ENCODE assay signal across 12 cellular contexts in genomic region chr4:76703676-76704075, GRCh38.
DNase-seq lines count a peak whose midpoint lies in the region; ATAC-seq, FAIRE-seq and TF ChIP-seq lines count a peak whose summit lies in the region.
"Had no signal": no experiment of that assay in that cellular context is flagged by ENCODE, and none has a peak within 500 bp of the region (broad histone marks: within the 10 kb centered on the region; RNA-seq: fewer than 3 reads in every experiment).

No MANE protein-coding gene starts in this region.

- peak overlapping the region; percentile 89 for H3K27ac Mint-ChIP-seq in mesothelial cell of epicardium

- no peak for DNase-seq in heart left ventricle
- no peak for DNase-seq in cardiac septum (ENCODE audit: low spot score)
- no peak for DNase-seq in coronary artery (ENCODE audit: low spot score)
- DNase-seq in mesothelial cell of epicardium (ENCODE audit: low spot score in 2 of 2, unreplicated experiment in 2 of 2), result no peak
- DNase-seq in urothelium cell line (ENCODE audit: low spot score), result peak; percentile 32
- no peak for DNase-seq in NCI-H1048 (lab: John Stamatoyannopoulos, UW)
- no peak for DNase-seq in DMS153 (lab: John Stamatoyannopoulos, UW)
- DNase-seq: cerebellar nuclear complex; DND-41; NCI-H187 treated with DMSO at 0.1 percent for 48 hours; stimulated activated CD8-positive, alpha-beta memory T cell treated with anti-CD3 and anti-CD28 coated beads, Interleukin-4, amount 100 ng/mL, for 48 hours had no signal

- peak in 2 of 4 donors; percentile 19 to 23 for ATAC-seq in heart left ventricle
- no peak for ATAC-seq in HG02870 (IDR thresholded peaks at IDR 0.05; ENCODE audit: unreplicated experiment)

- intact Hi-C loops in heart left ventricle (cut with DNase I), result no loop called here
- intact Hi-C loops in cardiac septum (cut with DNase I), result no loop called here

- H3K27me3 Mint-ChIP-seq in mesothelial cell of epicardium (ENCODE audit: low read depth), result no peaks in the 10 kb centered on the region

- H3K9me3 ChIP-seq in heart left ventricle, result no peaks in the 10 kb centered on the region

- no peak overlapping the region for H3K4me3 ChIP-seq in heart left ventricle
- no peak overlapping the region for H3K4me3 ChIP-seq in coronary artery

- FAIRE-seq in urothelium cell line (lab: Jason Lieb, UNC), result no peak

- H3K4me1 Mint-ChIP-seq in mesothelial cell of epicardium, result peaks cover 53% of the 10 kb centered on the region

- H3K36me3 ChIP-seq in heart left ventricle, result no peaks in the 10 kb centered on the region

- peak overlapping the region in 8 of 12 donors; percentile 6 to 73 (median 38) for H3K27ac ChIP-seq in heart left ventricle
- peak overlapping the region; percentile 43 to 67 for H3K27ac ChIP-seq in coronary artery

- no peaks in the 10 kb centered on the region for H3K9me3 Mint-ChIP-seq in mesothelial cell of epicardium

- H3K36me3 Mint-ChIP-seq in mesothelial cell of epicardium, result peaks cover 13% of the 10 kb centered on the region

- TF ChIP-seq CTCF in heart left ventricle (IDR thresholded peaks at IDR 0.05) (no peak), coronary artery (IDR thresholded peaks at IDR 0.05) (no peak), mesothelial cell of epicardium (IDR thresholded peaks at IDR 0.05; ENCODE audit: unreplicated experiment) (no peak)

- H3K4me3 Mint-ChIP-seq in mesothelial cell of epicardium, result no peak overlapping the region

- no peak for TF ChIP-seq POLR2A in heart left ventricle (IDR thresholded peaks at IDR 0.05)

- no peaks in the 10 kb centered on the region for H3K27me3 ChIP-seq in heart left ventricle

- 67 to 83% (median 72%) methylated on average over 3 of the region's 3 CpGs for WGBS in heart left ventricle, 4 donors

- H3K4me1 ChIP-seq in heart left ventricle, result peaks cover 0 to 27% (median 17%) of the 10 kb centered on the region in 12 donors
